8 cellular contexts compared by ENCODE assay signal in the genomic region with DNA sequence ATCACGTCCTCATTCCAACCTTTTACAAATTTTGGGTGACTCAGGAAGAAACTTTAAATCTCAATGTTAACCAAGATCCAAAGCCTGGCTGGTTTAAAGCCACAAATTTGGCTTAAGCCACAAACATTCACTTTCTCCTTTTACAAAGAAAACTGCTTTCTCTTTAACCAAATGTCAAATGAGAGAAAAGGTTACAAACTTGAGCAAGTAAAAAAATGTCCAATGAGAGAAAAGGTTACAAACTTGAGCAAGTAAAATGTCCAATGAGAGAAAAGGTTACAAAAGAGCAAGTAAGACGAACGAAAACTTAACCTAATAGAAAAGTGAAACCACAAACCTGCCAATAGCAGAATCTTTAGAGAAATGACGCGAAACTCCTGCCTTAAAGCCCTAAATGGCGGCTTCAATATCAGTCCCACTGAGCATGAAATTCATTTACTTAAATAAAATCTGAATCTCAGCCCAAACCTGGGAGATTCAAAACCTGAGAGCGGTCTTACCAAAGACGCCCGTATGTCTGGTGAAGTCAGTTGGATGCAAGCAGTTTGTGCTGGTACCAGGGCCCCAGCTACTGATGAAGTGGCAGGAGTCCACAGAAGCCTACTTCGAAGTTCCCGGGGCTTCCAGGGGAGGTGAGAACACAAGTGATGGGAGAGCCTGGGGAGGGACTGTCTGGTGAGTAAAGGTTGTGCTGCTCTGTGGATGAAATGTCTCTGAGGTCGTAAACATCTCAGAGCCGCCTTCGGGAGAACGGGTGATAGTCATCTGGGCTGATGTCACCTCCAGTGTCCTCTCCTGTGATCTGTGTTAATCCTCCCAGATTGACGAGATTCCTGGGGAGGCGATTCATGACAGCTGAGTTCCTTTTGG.
DNase-seq lines count a peak whose midpoint lies in the region; ATAC-seq and TF ChIP-seq lines count a peak whose summit lies in the region.

No MANE protein-coding gene starts in this region.

- no peak for TF ChIP-seq CTCF in CD14-positive monocyte (IDR thresholded peaks at IDR 0.05)
- no peak for TF ChIP-seq CTCF in epithelial cell of esophagus (IDR thresholded peaks at IDR 0.05; ENCODE audit: insufficient read depth, low read depth, low read length, missing control alignments)
- TF ChIP-seq CTCF in type B pancreatic cell (conservative IDR thresholded peaks at IDR 0.05): no peak

- H3K27me3 Mint-ChIP-seq in CD14-positive monocyte (ENCODE audit: low read depth in 3 of 3) (peaks cover 0 to 3% (median 2%) of the 10 kb centered on the region in 3 donors), naive B cell (peaks cover 0 to 6% (median 3%) of the 10 kb centered on the region in 3 donors), type B pancreatic cell (peaks cover 5% of the 10 kb centered on the region)

- ATAC-seq in GM19023 (IDR thresholded peaks at IDR 0.05; ENCODE audit: unreplicated experiment) (peak; percentile 77), HG03108 (IDR thresholded peaks at IDR 0.05; ENCODE audit: unreplicated experiment) (peak; percentile 65), naive B cell (ENCODE audit: low read depth in 2 of 2) (peak; percentile 81 to 83)

- H3K36me3 Mint-ChIP-seq in CD14-positive monocyte (peaks cover 8 to 14% of the 10 kb centered on the region in 2 donors), naive B cell (peaks cover under 1 to 6% of the 10 kb centered on the region in 2 donors), type B pancreatic cell (no peaks in the 10 kb centered on the region)

- intact Hi-C loops in CD14-positive monocyte (cut with micrococcal nuclease): loop anchor here (2.0 to 10.0 kb wide), 11 partner anchors 74 to 1966 kb away; a partner anchor contains a TSS

- H3K4me3 Mint-ChIP-seq in CD14-positive monocyte: peak overlapping the region; percentile 91 to 97
- H3K4me3 Mint-ChIP-seq in naive B cell: peak overlapping the region; percentile 94 to 98 (median 95)
- peak overlapping the region; percentile 86 for H3K4me3 Mint-ChIP-seq in type B pancreatic cell

- H3K9me3 Mint-ChIP-seq in CD14-positive monocyte (peaks cover 2 to 12% (median 4%) of the 10 kb centered on the region in 7 donors), naive B cell (peaks cover 0 to 5% (median 4%) of the 10 kb centered on the region in 7 donors), type B pancreatic cell (no peaks in the 10 kb centered on the region)

- DNase-seq in CD14-positive monocyte (ENCODE audit: low spot score) (no peak), NCI-H460 (ENCODE audit: extremely low read depth, low read depth) (peak; percentile 93), epithelial cell of esophagus (ENCODE audit: low read depth) (peak; percentile 88), naive B cell (peak; percentile 92), type B pancreatic cell (ENCODE audit: extremely low spot score, unreplicated experiment) (no peak)
- peak; percentile 31 to 46 for DNase-seq in activated CD4-positive, alpha-beta T cell treated with anti-CD3 and anti-CD28 coated beads, Interleukin-2, amount 50 U/mL, for 48 hours

- H3K27ac Mint-ChIP-seq in CD14-positive monocyte: peak overlapping the region; percentile 96 to 99 (median 99)
- H3K27ac Mint-ChIP-seq in naive B cell: peak overlapping the region; percentile 97 to 99 (median 98)
- H3K27ac Mint-ChIP-seq in type B pancreatic cell: peak overlapping the region; percentile 96

- peaks cover 21% of the 10 kb centered on the region for H3K4me1 Mint-ChIP-seq in CD14-positive monocyte
- H3K4me1 Mint-ChIP-seq in naive B cell: peaks cover 21 to 30% (median 29%) of the 10 kb centered on the region in 3 donors
- no peaks in the 10 kb centered on the region for H3K4me1 Mint-ChIP-seq in type B pancreatic cell (ENCODE audit: unreplicated experiment)

- H3K4me3 ChIP-seq in epithelial cell of esophagus (ENCODE audit: low read length): peak overlapping the region; percentile 60

Comparison
In these comparisons a context has a peak if more than half of its experiments do, and no peak if none do; other contexts are left out.
1. DNase-seq: peak in NCI-H460 (single experiment), activated CD4-positive, alpha-beta T cell treated with anti-CD3 and anti-CD28 coated beads, Interleukin-2, amount 50 U/mL, for 48 hours (2 of 2), epithelial cell of esophagus (single experiment) and naive B cell (single experiment); none in CD14-positive monocyte (single experiment) and type B pancreatic cell (single experiment).
2. Peak in every context shown above with its lines, with median percentiles within 50 percentile points of each other: H3K27ac Mint-ChIP-seq, H3K4me3 Mint-ChIP-seq and ATAC-seq.